ENCODE assay signal across 8 cellular contexts in genomic region chr1:61742620-61743431, GRCh38. TPM values are rescaled to one million over a fixed set of nuclear protein-coding genes. Genes with fewer than 3 reads are reported as not detected.
DNase-seq lines count a peak whose midpoint lies in the region; ATAC-seq and TF ChIP-seq lines count a peak whose summit lies in the region.

No MANE protein-coding gene starts in this region.

- POLR2A ChIA-PET in CD8-positive, alpha-beta T cell (lab: Charles Lee) = no interaction called here

- H3K4me3 Mint-ChIP-seq in CD8-positive, alpha-beta T cell = peak overlapping the region; percentile 78

- no peak for TF ChIP-seq CTCF in CD8-positive, alpha-beta T cell (IDR thresholded peaks at IDR 0.05)
- no peak for TF ChIP-seq CTCF in lower lobe of right lung (IDR thresholded peaks at IDR 0.05)

- peak overlapping the region; percentile 76 for H3K27ac Mint-ChIP-seq in CD8-positive, alpha-beta T cell

- no peaks in the 10 kb centered on the region for H3K27me3 ChIP-seq in CD8-positive, alpha-beta T cell (ENCODE audit: insufficient read depth, low read length)
- H3K27me3 ChIP-seq in SJSA1 (replicated peaks) (no peaks in the 10 kb centered on the region), lower lobe of right lung (ENCODE audit: low read depth) (no peaks in the 10 kb centered on the region)
- no peaks in the 10 kb centered on the region for H3K27me3 ChIP-seq in effector memory CD4-positive, alpha-beta T cell (replicated peaks; ENCODE audit: control insufficient read depth, insufficient read depth, low read length, poor library complexity, severe bottlenecking)

- no peaks in the 10 kb centered on the region for H3K9me3 Mint-ChIP-seq in CD8-positive, alpha-beta T cell

- intact Hi-C loops in CD8-positive, alpha-beta T cell (cut with DNase I, micrococcal nuclease) = loop anchor here (1.0 to 10.0 kb wide), 5 partner anchors 18 to 1852 kb away; partner anchors contain the start of genes TM2D1 (in 2 of the 2) and PGM1 (in 1 of the 2)
- intact Hi-C loops in lower lobe of right lung (cut with DNase I) = no loop called here

- no peak for ATAC-seq in CD8-positive, alpha-beta T cell
- ATAC-seq in HG03159 (IDR thresholded peaks at IDR 0.05; ENCODE audit: unreplicated experiment) (peak; percentile 58), lower lobe of right lung (peak; percentile 78 to 88)
- peak; percentile 66 for ATAC-seq in stimulated activated naive CD8-positive, alpha-beta T cell treated with anti-CD3 and anti-CD28 coated beads, Interleukin-15, Interleukin-2, amounts not matched to agents 100 U/mL and 50 U/mL, for 24 hours

- peak overlapping the region; percentile 60 for H3K27ac ChIP-seq in CD8-positive, alpha-beta T cell (ENCODE audit: low read depth, low read length)
- H3K27ac ChIP-seq in SJSA1 = peak overlapping the region; percentile 79
- H3K27ac ChIP-seq in effector memory CD4-positive, alpha-beta T cell (ENCODE audit: insufficient read depth, low read length, poor library complexity, severe bottlenecking) = peak overlapping the region; percentile 75
- H3K27ac ChIP-seq in lower lobe of right lung = peak overlapping the region; percentile 95

- peaks cover 4% of the 10 kb centered on the region for H3K36me3 Mint-ChIP-seq in CD8-positive, alpha-beta T cell

- H3K27me3 Mint-ChIP-seq in CD8-positive, alpha-beta T cell (ENCODE audit: low read depth) = no peaks in the 10 kb centered on the region

- H3K4me3 ChIP-seq in CD8-positive, alpha-beta T cell (ENCODE audit: low read depth, low read length) = peak overlapping the region; percentile 49
- peak overlapping the region; percentile 79 for H3K4me3 ChIP-seq in SJSA1
- H3K4me3 ChIP-seq in effector memory CD4-positive, alpha-beta T cell (ENCODE audit: insufficient read depth, low read depth, low read length, poor library complexity, severe bottlenecking) = peak overlapping the region; percentile 70
- peak overlapping the region; percentile 71 for H3K4me3 ChIP-seq in lower lobe of right lung

- CTCF ChIA-PET in CD8-positive, alpha-beta T cell (lab: Charles Lee) = no interaction called here

- peaks cover 7% of the 10 kb centered on the region for H3K4me1 ChIP-seq in CD8-positive, alpha-beta T cell (ENCODE audit: insufficient read depth, low read length)
- H3K4me1 ChIP-seq in SJSA1 (replicated peaks) (peaks cover 12% of the 10 kb centered on the region; the same call in 1 of the 2 replicates), lower lobe of right lung (peaks cover 18% of the 10 kb centered on the region)
- peaks cover 4% of the 10 kb centered on the region for H3K4me1 ChIP-seq in effector memory CD4-positive, alpha-beta T cell (ENCODE audit: control insufficient read depth, insufficient read depth, low read length, poor library complexity, severe bottlenecking)

- no peaks in the 10 kb centered on the region for H3K36me3 ChIP-seq in CD8-positive, alpha-beta T cell (ENCODE audit: insufficient read depth, low read length)
- H3K36me3 ChIP-seq in SJSA1 (no peaks in the 10 kb centered on the region), lower lobe of right lung (no peaks in the 10 kb centered on the region)
- H3K36me3 ChIP-seq in effector memory CD4-positive, alpha-beta T cell (ENCODE audit: control insufficient read depth, insufficient read depth, low read length) = no peaks in the 10 kb centered on the region

- H3K4me1 Mint-ChIP-seq in CD8-positive, alpha-beta T cell (ENCODE audit: low read depth) = peaks cover 32% of the 10 kb centered on the region

- no peaks in the 10 kb centered on the region for H3K9me3 ChIP-seq in CD8-positive, alpha-beta T cell (ENCODE audit: low read length)
- H3K9me3 ChIP-seq in SJSA1 (replicated peaks) = no peaks in the 10 kb centered on the region
- H3K9me3 ChIP-seq in effector memory CD4-positive, alpha-beta T cell (ENCODE audit: control insufficient read depth, low read length) = no peaks in the 10 kb centered on the region
- no peaks in the 10 kb centered on the region for H3K9me3 ChIP-seq in lower lobe of right lung

- DNase-seq in CD8-positive, alpha-beta T cell = no peak
- DNase-seq in GM19238 (ENCODE audit: insufficient read length, low spot score) (peak; percentile 49), SJSA1 (ENCODE audit: low read depth in 1 of 2, low spot score in 2 of 2) (peak; percentile 48 to 51), lower lobe of right lung (peak; percentile 71)
- DNase-seq in effector memory CD4-positive, alpha-beta T cell = no peak
- DNase-seq in stimulated activated naive CD8-positive, alpha-beta T cell treated with anti-CD3 and anti-CD28 coated beads, Interleukin-15, Interleukin-2, amounts not matched to agents 100 U/mL and 50 U/mL, for 24 hours = no peak
- DNase-seq in activated CD4-positive, CD25-positive, alpha-beta regulatory T cell treated with anti-CD3 and anti-CD28 coated beads, Interleukin-2, amount 50 U/mL, for 72 hours = no peak

RNA-seq across cellular contexts. Expression of gene PATJ, which starts 0.5 kb away (rescaled TPM):
- total RNA-seq in CD8-positive, alpha-beta T cell = 10 to 100 TPM; 33.7 to 35.4 TPM
- total RNA-seq in SJSA1 (2014; rRNA removed; shearing (Covaris generic)) = 4.5 and 5.8 TPM in 2 replicates
- total RNA-seq in lower lobe of right lung = 63.9 TPM

RNA-seq across cellular contexts. Expression of gene TM2D1, which starts 17.9 kb away (rescaled TPM):
- total RNA-seq in CD8-positive, alpha-beta T cell = 10 to 100 TPM; 12.7 to 14.8 TPM
- total RNA-seq in SJSA1 (2014; rRNA removed; shearing (Covaris generic)) = 33.2 and 55.9 TPM in 2 replicates
- total RNA-seq in lower lobe of right lung = 47.8 TPM

Comparison
In these comparisons a context has a peak if more than half of its experiments do, and no peak if none do; other contexts are left out.
1. DNase-seq: peak in GM19238 (single experiment), SJSA1 (2 of 2) and lower lobe of right lung (single experiment); none in CD8-positive, alpha-beta T cell (0 of 7), effector memory CD4-positive, alpha-beta T cell (0 of 3), stimulated activated naive CD8-positive, alpha-beta T cell treated with anti-CD3 and anti-CD28 coated beads, Interleukin-15, Interleukin-2, amounts not matched to agents 100 U/mL and 50 U/mL, for 24 hours (single experiment) and activated CD4-positive, CD25-positive, alpha-beta regulatory T cell treated with anti-CD3 and anti-CD28 coated beads, Interleukin-2, amount 50 U/mL, for 72 hours (single experiment).
2. Peak in every context shown above with its lines, with median percentiles within 50 percentile points of each other: H3K27ac ChIP-seq and H3K4me3 ChIP-seq.